13 cellular contexts compared by ENCODE assay signal in the genomic region with DNA sequence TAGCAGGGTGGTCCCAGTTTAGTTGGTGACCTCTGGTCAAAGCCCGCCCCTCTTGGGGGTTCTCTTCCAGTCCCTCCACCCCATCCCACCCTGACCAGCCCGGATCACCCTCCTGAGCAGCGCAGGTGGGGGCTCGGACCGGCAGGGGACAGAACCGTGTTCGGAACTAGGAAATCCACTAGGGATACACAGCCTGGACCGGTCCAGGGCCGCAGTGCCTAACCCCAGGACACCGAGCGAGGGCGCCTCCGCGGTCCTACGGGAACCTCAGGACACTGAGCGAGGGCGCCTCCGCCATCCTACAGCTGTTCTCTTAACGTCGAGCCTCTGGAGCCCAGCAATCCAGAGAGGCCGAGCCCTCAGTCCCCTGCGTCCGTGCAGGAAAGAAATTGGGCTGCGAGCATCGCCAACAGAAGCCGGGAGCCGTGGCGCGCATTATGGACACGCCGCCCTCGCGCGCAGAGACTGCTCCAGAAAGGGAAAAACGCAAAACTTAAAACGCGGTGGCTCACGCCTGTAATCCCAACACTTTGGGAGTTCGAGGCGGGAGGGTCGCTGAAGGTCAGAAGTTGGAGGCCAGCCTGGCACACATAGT. TPM values are rescaled to one million over a fixed set of nuclear protein-coding genes. Genes with fewer than 3 reads are reported as not detected.
A peak's percentile ranks its signal among the peaks of the same experiment; 100 is the strongest.
DNase-seq lines count a peak whose midpoint lies in the region; ATAC-seq, FAIRE-seq and TF ChIP-seq lines count a peak whose summit lies in the region.
"Had no signal": no experiment of that assay in that cellular context is flagged by ENCODE, and none has a peak within 500 bp of the region (broad histone marks: within the 10 kb centered on the region; RNA-seq: fewer than 3 reads in every experiment).

No MANE protein-coding gene starts in this region.

- H3K27ac Mint-ChIP-seq in activated CD8-positive, alpha-beta memory T cell treated with anti-CD3 and anti-CD28 coated beads, Interleukin-2, amount 10 ng/mL, durations not matched to agents 7 days and 5 days: no peak overlapping the region
- no peak overlapping the region for H3K27ac Mint-ChIP-seq in T-helper 17 cell
- no peak overlapping the region for H3K27ac Mint-ChIP-seq in stimulated activated naive B cell treated with anti-CD40 and anti-IgM and Interleukin-4, amounts not matched to agents 10 μg/mL and 1 μg/mL and 100 μg/mL, for 72 hours

- H3K4me1 ChIP-seq in hepatocyte (ENCODE audit: insufficient read depth): peaks cover 8% of the 10 kb centered on the region

- H3K27me3 ChIP-seq in hepatocyte: peaks cover 71% of the 10 kb centered on the region

- H3K36me3 Mint-ChIP-seq in activated CD8-positive, alpha-beta memory T cell treated with anti-CD3 and anti-CD28 coated beads, Interleukin-2, amount 10 ng/mL, durations not matched to agents 7 days and 5 days: peaks cover 2% of the 10 kb centered on the region
- peaks cover 5% of the 10 kb centered on the region for H3K36me3 Mint-ChIP-seq in T-helper 17 cell (ENCODE audit: low read depth)
- H3K36me3 Mint-ChIP-seq in stimulated activated naive B cell treated with anti-CD40 and anti-IgM and Interleukin-4, amounts not matched to agents 10 μg/mL and 1 μg/mL and 100 μg/mL, for 72 hours: peaks cover 0 to 4% of the 10 kb centered on the region in 2 donors

- 8% methylated on average over 40 of the region's 41 CpGs for WGBS in hepatocyte (ENCODE audit: low lambda C conversion rate, missing lambda C conversion rate)

- no peaks in the 10 kb centered on the region for H3K36me3 ChIP-seq in hepatocyte (replicated peaks; ENCODE audit: insufficient read depth, low read depth)
- H3K36me3 ChIP-seq: vagina had no signal

- no peak for DNase-seq in activated CD8-positive, alpha-beta memory T cell treated with anti-CD3 and anti-CD28 coated beads, Interleukin-2, amount 10 ng/mL, durations not matched to agents 7 days and 5 days
- DNase-seq in activated CD8-positive, alpha-beta memory T cell treated with anti-CD3 and anti-CD28 coated beads, Interleukin-2, amount 50 U/mL, for 48 hours: no peak
- DNase-seq in T-helper 17 cell: no peak
- DNase-seq in hepatocyte (ENCODE audit: low spot score): no peak
- DNase-seq in stimulated activated naive B cell treated with anti-CD40 and anti-IgM and Interleukin-4, amounts not matched to agents 10 μg/mL and 1 μg/mL and 100 μg/mL, for 72 hours: no peak
- no peak for DNase-seq in GM12892 (ENCODE audit: insufficient read length)
- no peak for DNase-seq in cortex of kidney (lab: John Stamatoyannopoulos, UW)
- DNase-seq: cerebellar nuclear complex, foreskin melanocyte had no signal

- no peak for TF ChIP-seq CTCF in hepatocyte (IDR thresholded peaks at IDR 0.05; ENCODE audit: poor library complexity)

- no peak overlapping the region for H2AFZ ChIP-seq in hepatocyte

- H3K79me2 ChIP-seq in hepatocyte: no peaks in the 10 kb centered on the region

- peaks cover 86% of the 10 kb centered on the region for H3K27me3 Mint-ChIP-seq in activated CD8-positive, alpha-beta memory T cell treated with anti-CD3 and anti-CD28 coated beads, Interleukin-2, amount 10 ng/mL, durations not matched to agents 7 days and 5 days
- H3K27me3 Mint-ChIP-seq in T-helper 17 cell: peaks cover 78% of the 10 kb centered on the region
- H3K27me3 Mint-ChIP-seq in stimulated activated naive B cell treated with anti-CD40 and anti-IgM and Interleukin-4, amounts not matched to agents 10 μg/mL and 1 μg/mL and 100 μg/mL, for 72 hours: peaks cover 78 to 93% of the 10 kb centered on the region in 2 donors

- CTCF ChIA-PET in activated CD8-positive, alpha-beta memory T cell treated with anti-CD3 and anti-CD28 coated beads, Interleukin-2, amount 10 ng/mL, durations not matched to agents 7 days and 5 days (lab: Charles Lee): interaction anchor here (1.5 to 2.4 kb wide), 2 partner anchors 15 to 138 kb away, joined by 5 to 6 read pairs; no protein-coding TSS in a partner anchor

- peak overlapping the region; percentile 71 for H3K4me2 ChIP-seq in hepatocyte

- no peak for TF ChIP-seq POLR2A in GM12892 (IDR thresholded peaks at IDR 0.05; ENCODE audit: low read depth, low read length)

- no peaks in the 10 kb centered on the region for H3K9me3 ChIP-seq in T-helper 17 cell (ENCODE audit: control insufficient read depth, low read length, poor library complexity, severe bottlenecking)
- no peaks in the 10 kb centered on the region for H3K9me3 ChIP-seq in hepatocyte (ENCODE audit: low read depth)
- H3K9me3 ChIP-seq: vagina had no signal

- peaks cover 16% of the 10 kb centered on the region for H3K4me1 Mint-ChIP-seq in activated CD8-positive, alpha-beta memory T cell treated with anti-CD3 and anti-CD28 coated beads, Interleukin-2, amount 10 ng/mL, durations not matched to agents 7 days and 5 days
- peaks cover 17% of the 10 kb centered on the region for H3K4me1 Mint-ChIP-seq in T-helper 17 cell
- peaks cover 23 to 42% of the 10 kb centered on the region in 2 donors for H3K4me1 Mint-ChIP-seq in stimulated activated naive B cell treated with anti-CD40 and anti-IgM and Interleukin-4, amounts not matched to agents 10 μg/mL and 1 μg/mL and 100 μg/mL, for 72 hours

- peak overlapping the region; percentile 71 for H3K4me3 Mint-ChIP-seq in activated CD8-positive, alpha-beta memory T cell treated with anti-CD3 and anti-CD28 coated beads, Interleukin-2, amount 10 ng/mL, durations not matched to agents 7 days and 5 days
- peak overlapping the region; percentile 72 for H3K4me3 Mint-ChIP-seq in T-helper 17 cell
- H3K4me3 Mint-ChIP-seq in stimulated activated naive B cell treated with anti-CD40 and anti-IgM and Interleukin-4, amounts not matched to agents 10 μg/mL and 1 μg/mL and 100 μg/mL, for 72 hours: peak overlapping the region; percentile 79 to 81

- H3K4me3 ChIP-seq in hepatocyte: no peak overlapping the region

- H4K20me1 ChIP-seq in hepatocyte (ENCODE audit: insufficient read depth, poor library complexity, severe bottlenecking): no peaks in the 10 kb centered on the region

- no peak for ATAC-seq in activated CD8-positive, alpha-beta memory T cell treated with anti-CD3 and anti-CD28 coated beads, Interleukin-2, amount 10 ng/mL, durations not matched to agents 7 days and 5 days
- ATAC-seq in T-helper 17 cell (no peak), HG03442 (IDR thresholded peaks at IDR 0.05; ENCODE audit: unreplicated experiment) (no peak)
- ATAC-seq in stimulated activated naive B cell treated with anti-CD40 and anti-IgM and Interleukin-4, amounts not matched to agents 10 μg/mL and 1 μg/mL and 100 μg/mL, for 72 hours (replicated peaks): no peak

- H3K27ac ChIP-seq in hepatocyte: no peak overlapping the region
- H3K27ac ChIP-seq: vagina had no signal

- FAIRE-seq in GM12892 (lab: Jason Lieb, UNC): no peak

- H3K9me3 Mint-ChIP-seq in activated CD8-positive, alpha-beta memory T cell treated with anti-CD3 and anti-CD28 coated beads, Interleukin-2, amount 10 ng/mL, durations not matched to agents 7 days and 5 days (ENCODE audit: low read depth): no peaks in the 10 kb centered on the region
- peaks cover 0 to 1% of the 10 kb centered on the region in 2 donors for H3K9me3 Mint-ChIP-seq in stimulated activated naive B cell treated with anti-CD40 and anti-IgM and Interleukin-4, amounts not matched to agents 10 μg/mL and 1 μg/mL and 100 μg/mL, for 72 hours

- no peaks in the 10 kb centered on the region for H3K9me2 ChIP-seq in hepatocyte (replicated peaks; ENCODE audit: insufficient read depth)

RNA-seq across cellular contexts. Expression of gene RAX, which starts 8.5 kb away (rescaled TPM):
- total RNA-seq in activated CD8-positive, alpha-beta memory T cell treated with anti-CD3 and anti-CD28 coated beads, Interleukin-2, amount 10 ng/mL, durations not matched to agents 7 days and 5 days: not detected
- not detected for total RNA-seq in T-helper 17 cell
- not detected in 2 replicates for total RNA-seq in hepatocyte
- polyA plus RNA-seq in hepatocyte: not detected in 2 replicates
- not detected for polyA plus RNA-seq in GM12892 (2012; ENCODE audit: missing spikeins)
- total RNA-seq: lung microvascular endothelial cell, renal cortical epithelial cell, vagina had no signal

RNA-seq across cellular contexts. Expression of gene GRP, which starts 44.8 kb away (rescaled TPM):
- total RNA-seq in activated CD8-positive, alpha-beta memory T cell treated with anti-CD3 and anti-CD28 coated beads, Interleukin-2, amount 10 ng/mL, durations not matched to agents 7 days and 5 days: not detected
- not detected for total RNA-seq in T-helper 17 cell
- total RNA-seq in hepatocyte: 2.6 TPM in 1 of 2 replicates, not detected in the other
- 0.71 and 2.2 TPM in 2 replicates for polyA plus RNA-seq in hepatocyte
- polyA plus RNA-seq in GM12892 (2012; ENCODE audit: missing spikeins): not detected
- total RNA-seq: lung microvascular endothelial cell, renal cortical epithelial cell, vagina had no signal

RNA-seq across cellular contexts. Expression of gene CPLX4, which starts 53.7 kb away (rescaled TPM):
- total RNA-seq in activated CD8-positive, alpha-beta memory T cell treated with anti-CD3 and anti-CD28 coated beads, Interleukin-2, amount 10 ng/mL, durations not matched to agents 7 days and 5 days: not detected
- not detected for total RNA-seq in T-helper 17 cell
- not detected in 2 replicates for total RNA-seq in hepatocyte
- polyA plus RNA-seq in hepatocyte: not detected in 2 replicates
- polyA plus RNA-seq in GM12892 (2012; ENCODE audit: missing spikeins): not detected
- total RNA-seq: lung microvascular endothelial cell, renal cortical epithelial cell, vagina had no signal
